ENCODE assay signal across 11 cellular contexts in genomic region chr20:51500936-51501335, GRCh38. TPM values are rescaled to one million over a fixed set of nuclear protein-coding genes. Genes with fewer than 3 reads are reported as not detected.
DNase-seq lines count a peak whose midpoint lies in the region; ATAC-seq and TF ChIP-seq lines count a peak whose summit lies in the region.
"Had no signal": no experiment of that assay in that cellular context is flagged by ENCODE, and none has a peak within 500 bp of the region (broad histone marks: within the 10 kb centered on the region; RNA-seq: fewer than 3 reads in every experiment).

No MANE protein-coding gene starts in this region.

- no peaks in the 10 kb centered on the region for H3K27me3 ChIP-seq in cardiac muscle cell
- no peaks in the 10 kb centered on the region for H3K27me3 ChIP-seq in heart left ventricle
- H3K27me3 ChIP-seq in PC-9 (ENCODE audit: insufficient read depth, low read depth): no peaks in the 10 kb centered on the region

- peaks cover 21% of the 10 kb centered on the region for H3F3A ChIP-seq in PC-9 (ENCODE audit: insufficient read depth, low read depth)

- H3K4me3 ChIP-seq in cardiac muscle cell: no peak overlapping the region
- H3K4me3 ChIP-seq in heart left ventricle: no peak overlapping the region
- H3K4me3 ChIP-seq in PC-9: no peak overlapping the region

- intact Hi-C loops in heart left ventricle (cut with DNase I): loop anchor here in 1 of 10 donors (5.0 kb wide), 1 partner anchor 36 kb away; no protein-coding TSS in a partner anchor
- intact Hi-C loops in PC-9 (cut with micrococcal nuclease; ENCODE audit: unreplicated experiment): no loop called here

- WGBS in heart left ventricle, 4 donors: 92 to 100% (median 95%) methylated on average over 1 of the region's 1 CpG

- H3K9me2 ChIP-seq in PC-9 (ENCODE audit: insufficient read depth): no peaks in the 10 kb centered on the region

- H3K27ac ChIP-seq in cardiac muscle cell (peak overlapping the region; percentile 0), heart left ventricle (no peak overlapping the region), PC-9 (no peak overlapping the region)

- H3K9me3 ChIP-seq in cardiac muscle cell (ENCODE audit: low read depth) (no peaks in the 10 kb centered on the region), heart left ventricle (no peaks in the 10 kb centered on the region), PC-9 (ENCODE audit: insufficient read depth, low read depth) (no peaks in the 10 kb centered on the region)

- TF ChIP-seq POLR2A in heart left ventricle (IDR thresholded peaks at IDR 0.05): no peak

- no peaks in the 10 kb centered on the region for H3K36me3 ChIP-seq in cardiac muscle cell
- no peaks in the 10 kb centered on the region for H3K36me3 ChIP-seq in heart left ventricle
- no peaks in the 10 kb centered on the region for H3K36me3 ChIP-seq in PC-9 (ENCODE audit: low read depth)

- DNase-seq in cardiac muscle cell (ENCODE audit: low read depth in 1 of 2, low spot score in 1 of 2) (no peak), heart left ventricle (no peak), PC-9 (no peak), GM03348 (ENCODE audit: low spot score) (no peak), HFFc6 (no peak)
- DNase-seq in T-helper 2 cell treated with Interferon-gamma antibody and Interleukin-4, amounts not matched to agents 5 μg/mL and 100 μg/mL, for 36 hours (ENCODE audit: low spot score): no peak
- no peak for DNase-seq in activated naive CD4-positive, alpha-beta T cell treated with anti-CD3 and anti-CD28 coated beads, Interleukin-2, amount 50 U/mL, for 72 hours (ENCODE audit: low spot score in 2 of 2)
- no peak for DNase-seq in stimulated activated effector memory CD8-positive, alpha-beta T cell treated with anti-CD3 and anti-CD28 coated beads, Interleukin-12 subunit alpha, Interleukin-12 subunit beta, amount 100 ng/mL, for 72 hours (ENCODE audit: low spot score in 2 of 2)
- DNase-seq: amniotic stem cell, KG1, nephron progenitor cell had no signal

- POLR2A ChIA-PET in PC-9 (lab: Charles Lee; ENCODE audit: unreplicated experiment): no interaction called here

- H3K9me3 Mint-ChIP-seq in T-helper 2 cell treated with Interferon-gamma antibody and Interleukin-4, amounts not matched to agents 5 μg/mL and 100 μg/mL, for 36 hours: no peaks in the 10 kb centered on the region
- peaks cover 0 to 9% of the 10 kb centered on the region in 2 donors for H3K9me3 Mint-ChIP-seq in activated naive CD4-positive, alpha-beta T cell treated with anti-CD3 and anti-CD28 coated beads, Interleukin-2, amount 50 U/mL, for 72 hours
- no peaks in the 10 kb centered on the region for H3K9me3 Mint-ChIP-seq in stimulated activated effector memory CD8-positive, alpha-beta T cell treated with anti-CD3 and anti-CD28 coated beads, Interleukin-12 subunit alpha, Interleukin-12 subunit beta, amount 100 ng/mL, for 72 hours
- no peaks in the 10 kb centered on the region for H3K9me3 Mint-ChIP-seq in HFFc6
- H3K9me3 Mint-ChIP-seq: nephron progenitor cell had no signal

- no peak overlapping the region for H3K4me2 ChIP-seq in PC-9

- H4K20me1 ChIP-seq in PC-9 (ENCODE audit: insufficient read depth): no peaks in the 10 kb centered on the region

- H3K4me1 Mint-ChIP-seq in T-helper 2 cell treated with Interferon-gamma antibody and Interleukin-4, amounts not matched to agents 5 μg/mL and 100 μg/mL, for 36 hours (ENCODE audit: low read depth): peaks cover 74% of the 10 kb centered on the region
- peaks cover 65% of the 10 kb centered on the region for H3K4me1 Mint-ChIP-seq in stimulated activated effector memory CD8-positive, alpha-beta T cell treated with anti-CD3 and anti-CD28 coated beads, Interleukin-12 subunit alpha, Interleukin-12 subunit beta, amount 100 ng/mL, for 72 hours
- peaks cover 7% of the 10 kb centered on the region; the same call in 1 of the 2 replicates for H3K4me1 Mint-ChIP-seq in HFFc6 (ENCODE audit: low read depth)

- H3K27ac Mint-ChIP-seq in T-helper 2 cell treated with Interferon-gamma antibody and Interleukin-4, amounts not matched to agents 5 μg/mL and 100 μg/mL, for 36 hours: peak overlapping the region; percentile 76
- no peak overlapping the region for H3K27ac Mint-ChIP-seq in activated naive CD4-positive, alpha-beta T cell treated with anti-CD3 and anti-CD28 coated beads, Interleukin-2, amount 50 U/mL, for 72 hours
- no peak overlapping the region for H3K27ac Mint-ChIP-seq in stimulated activated effector memory CD8-positive, alpha-beta T cell treated with anti-CD3 and anti-CD28 coated beads, Interleukin-12 subunit alpha, Interleukin-12 subunit beta, amount 100 ng/mL, for 72 hours
- H3K27ac Mint-ChIP-seq in HFFc6: no peak overlapping the region
- H3K27ac Mint-ChIP-seq: nephron progenitor cell had no signal

- H3K4me1 ChIP-seq in cardiac muscle cell (ENCODE audit: low read depth) (peaks cover 6% of the 10 kb centered on the region), heart left ventricle (peaks cover 0 to 49% (median 13%) of the 10 kb centered on the region in 12 donors), PC-9 (replicated peaks; ENCODE audit: insufficient read depth) (peaks cover 10% of the 10 kb centered on the region; the same call in 1 of the 2 replicates)

- peaks cover 58% of the 10 kb centered on the region for H3K36me3 Mint-ChIP-seq in T-helper 2 cell treated with Interferon-gamma antibody and Interleukin-4, amounts not matched to agents 5 μg/mL and 100 μg/mL, for 36 hours (ENCODE audit: low read depth)
- peaks cover 15 to 36% of the 10 kb centered on the region in 2 donors for H3K36me3 Mint-ChIP-seq in activated naive CD4-positive, alpha-beta T cell treated with anti-CD3 and anti-CD28 coated beads, Interleukin-2, amount 50 U/mL, for 72 hours
- H3K36me3 Mint-ChIP-seq in stimulated activated effector memory CD8-positive, alpha-beta T cell treated with anti-CD3 and anti-CD28 coated beads, Interleukin-12 subunit alpha, Interleukin-12 subunit beta, amount 100 ng/mL, for 72 hours: peaks cover 71% of the 10 kb centered on the region
- peaks cover 6% of the 10 kb centered on the region; the same call in 1 of the 2 replicates for H3K36me3 Mint-ChIP-seq in HFFc6 (ENCODE audit: low read depth)

- H3K27me3 Mint-ChIP-seq in T-helper 2 cell treated with Interferon-gamma antibody and Interleukin-4, amounts not matched to agents 5 μg/mL and 100 μg/mL, for 36 hours (ENCODE audit: low read depth): no peaks in the 10 kb centered on the region
- H3K27me3 Mint-ChIP-seq in HFFc6 (ENCODE audit: insufficient read depth): no peaks in the 10 kb centered on the region; the same call in 1 of the 2 replicates

- peak overlapping the region; percentile 52 for H3K4me3 Mint-ChIP-seq in T-helper 2 cell treated with Interferon-gamma antibody and Interleukin-4, amounts not matched to agents 5 μg/mL and 100 μg/mL, for 36 hours
- H3K4me3 Mint-ChIP-seq in stimulated activated effector memory CD8-positive, alpha-beta T cell treated with anti-CD3 and anti-CD28 coated beads, Interleukin-12 subunit alpha, Interleukin-12 subunit beta, amount 100 ng/mL, for 72 hours: no peak overlapping the region
- no peak overlapping the region for H3K4me3 Mint-ChIP-seq in HFFc6
- H3K4me3 Mint-ChIP-seq: nephron progenitor cell had no signal

- TF ChIP-seq CTCF in cardiac muscle cell (IDR thresholded peaks at IDR 0.05; ENCODE audit: low read depth, low read length) (no peak), heart left ventricle (IDR thresholded peaks at IDR 0.05) (no peak), PC-9 (conservative IDR thresholded peaks at IDR 0.05) (no peak), HFFc6 (IDR thresholded peaks at IDR 0.05) (no peak)

- CTCF ChIA-PET in PC-9 (lab: Charles Lee): no interaction called here

- no peaks in the 10 kb centered on the region for H3K79me2 ChIP-seq in PC-9 (ENCODE audit: low read depth)

- BruUV-seq in PC-9 (replicated peaks; lab: Mats Ljungman, UMichigan): no TSS peak

- ATAC-seq in heart left ventricle: no peak
- peak; percentile 6 to 16 for ATAC-seq in activated naive CD4-positive, alpha-beta T cell treated with anti-CD3 and anti-CD28 coated beads, Interleukin-2, amount 50 U/mL, for 72 hours
- ATAC-seq in stimulated activated effector memory CD8-positive, alpha-beta T cell treated with anti-CD3 and anti-CD28 coated beads, Interleukin-12 subunit alpha, Interleukin-12 subunit beta, amount 100 ng/mL, for 72 hours: peak; percentile 64

- H2AFZ ChIP-seq in PC-9: no peak overlapping the region

RNA-seq across cellular contexts. Expression of gene NFATC2, which starts 41.6 kb away (rescaled TPM):
- total RNA-seq in cardiac muscle cell (9.2 and 17.0 TPM in 2 replicates), heart left ventricle (1 to 10 TPM in 8 of 9 donors, under 1 TPM in 1; 0.83 to 7.6 (median 3.8) TPM), PC-9 (2021) (6.3 and 6.8 TPM in 2 replicates)
- polyA plus RNA-seq in cardiac muscle cell (5.8 and 11.3 TPM in 2 replicates), heart left ventricle (1 to 10 TPM in 1 of 2 donors, under 1 TPM in 1; 0.76 to 1.7 TPM)
- total RNA-seq in activated naive CD4-positive, alpha-beta T cell treated with anti-CD3 and anti-CD28 coated beads, Interleukin-2, amount 50 U/mL, for 72 hours: 10 to 100 TPM; 29.9 to 39.4 TPM
- total RNA-seq in HFFc6 (2021; fragmentation: NEBNext Ultra II Directional; extraction: Animal tissue kit (Norgen Biotek cat#: 25700)): 1 to 10 TPM in 1 of 6 experiments, under 1 TPM in 5; 0.50 to 1.1 (median 0.84) TPM

Comparison
In these comparisons a context has a peak if more than half of its experiments do, and no peak if none do; other contexts are left out.
1. ATAC-seq: peak in activated naive CD4-positive, alpha-beta T cell treated with anti-CD3 and anti-CD28 coated beads, Interleukin-2, amount 50 U/mL, for 72 hours (2 of 2) and stimulated activated effector memory CD8-positive, alpha-beta T cell treated with anti-CD3 and anti-CD28 coated beads, Interleukin-12 subunit alpha, Interleukin-12 subunit beta, amount 100 ng/mL, for 72 hours (single experiment); none in heart left ventricle (0 of 4).